Comparison of ENCODE assay signal across 1 cellular context in the genomic region with DNA sequence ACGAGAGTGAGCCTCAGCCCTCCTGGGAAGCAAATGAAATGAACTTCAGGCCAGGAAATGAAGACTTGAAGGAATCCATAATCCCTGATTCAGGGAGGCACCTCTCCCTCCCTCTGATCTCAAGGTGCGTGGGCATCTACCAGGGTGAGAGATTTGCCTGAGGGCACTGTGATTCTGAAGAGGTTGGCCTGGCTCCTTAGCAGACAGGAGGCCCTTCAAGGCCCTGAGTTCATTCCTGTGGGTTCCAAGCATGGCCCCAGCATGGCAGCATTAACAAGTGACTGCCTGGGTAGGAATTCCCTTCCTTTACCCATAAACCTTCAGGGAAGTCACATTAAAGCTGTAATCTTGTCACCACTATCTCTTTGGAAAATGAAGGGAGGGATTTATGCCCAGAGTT.
TF ChIP-seq lines count a peak whose summit lies in the region.

No MANE protein-coding gene starts in this region.

TF ChIP-seq in GM23338, 12 proteins besides CTCF, POLR2A, EP300 and RAD21 (continued from another document):
- TF ChIP-seq, protein P1, sequence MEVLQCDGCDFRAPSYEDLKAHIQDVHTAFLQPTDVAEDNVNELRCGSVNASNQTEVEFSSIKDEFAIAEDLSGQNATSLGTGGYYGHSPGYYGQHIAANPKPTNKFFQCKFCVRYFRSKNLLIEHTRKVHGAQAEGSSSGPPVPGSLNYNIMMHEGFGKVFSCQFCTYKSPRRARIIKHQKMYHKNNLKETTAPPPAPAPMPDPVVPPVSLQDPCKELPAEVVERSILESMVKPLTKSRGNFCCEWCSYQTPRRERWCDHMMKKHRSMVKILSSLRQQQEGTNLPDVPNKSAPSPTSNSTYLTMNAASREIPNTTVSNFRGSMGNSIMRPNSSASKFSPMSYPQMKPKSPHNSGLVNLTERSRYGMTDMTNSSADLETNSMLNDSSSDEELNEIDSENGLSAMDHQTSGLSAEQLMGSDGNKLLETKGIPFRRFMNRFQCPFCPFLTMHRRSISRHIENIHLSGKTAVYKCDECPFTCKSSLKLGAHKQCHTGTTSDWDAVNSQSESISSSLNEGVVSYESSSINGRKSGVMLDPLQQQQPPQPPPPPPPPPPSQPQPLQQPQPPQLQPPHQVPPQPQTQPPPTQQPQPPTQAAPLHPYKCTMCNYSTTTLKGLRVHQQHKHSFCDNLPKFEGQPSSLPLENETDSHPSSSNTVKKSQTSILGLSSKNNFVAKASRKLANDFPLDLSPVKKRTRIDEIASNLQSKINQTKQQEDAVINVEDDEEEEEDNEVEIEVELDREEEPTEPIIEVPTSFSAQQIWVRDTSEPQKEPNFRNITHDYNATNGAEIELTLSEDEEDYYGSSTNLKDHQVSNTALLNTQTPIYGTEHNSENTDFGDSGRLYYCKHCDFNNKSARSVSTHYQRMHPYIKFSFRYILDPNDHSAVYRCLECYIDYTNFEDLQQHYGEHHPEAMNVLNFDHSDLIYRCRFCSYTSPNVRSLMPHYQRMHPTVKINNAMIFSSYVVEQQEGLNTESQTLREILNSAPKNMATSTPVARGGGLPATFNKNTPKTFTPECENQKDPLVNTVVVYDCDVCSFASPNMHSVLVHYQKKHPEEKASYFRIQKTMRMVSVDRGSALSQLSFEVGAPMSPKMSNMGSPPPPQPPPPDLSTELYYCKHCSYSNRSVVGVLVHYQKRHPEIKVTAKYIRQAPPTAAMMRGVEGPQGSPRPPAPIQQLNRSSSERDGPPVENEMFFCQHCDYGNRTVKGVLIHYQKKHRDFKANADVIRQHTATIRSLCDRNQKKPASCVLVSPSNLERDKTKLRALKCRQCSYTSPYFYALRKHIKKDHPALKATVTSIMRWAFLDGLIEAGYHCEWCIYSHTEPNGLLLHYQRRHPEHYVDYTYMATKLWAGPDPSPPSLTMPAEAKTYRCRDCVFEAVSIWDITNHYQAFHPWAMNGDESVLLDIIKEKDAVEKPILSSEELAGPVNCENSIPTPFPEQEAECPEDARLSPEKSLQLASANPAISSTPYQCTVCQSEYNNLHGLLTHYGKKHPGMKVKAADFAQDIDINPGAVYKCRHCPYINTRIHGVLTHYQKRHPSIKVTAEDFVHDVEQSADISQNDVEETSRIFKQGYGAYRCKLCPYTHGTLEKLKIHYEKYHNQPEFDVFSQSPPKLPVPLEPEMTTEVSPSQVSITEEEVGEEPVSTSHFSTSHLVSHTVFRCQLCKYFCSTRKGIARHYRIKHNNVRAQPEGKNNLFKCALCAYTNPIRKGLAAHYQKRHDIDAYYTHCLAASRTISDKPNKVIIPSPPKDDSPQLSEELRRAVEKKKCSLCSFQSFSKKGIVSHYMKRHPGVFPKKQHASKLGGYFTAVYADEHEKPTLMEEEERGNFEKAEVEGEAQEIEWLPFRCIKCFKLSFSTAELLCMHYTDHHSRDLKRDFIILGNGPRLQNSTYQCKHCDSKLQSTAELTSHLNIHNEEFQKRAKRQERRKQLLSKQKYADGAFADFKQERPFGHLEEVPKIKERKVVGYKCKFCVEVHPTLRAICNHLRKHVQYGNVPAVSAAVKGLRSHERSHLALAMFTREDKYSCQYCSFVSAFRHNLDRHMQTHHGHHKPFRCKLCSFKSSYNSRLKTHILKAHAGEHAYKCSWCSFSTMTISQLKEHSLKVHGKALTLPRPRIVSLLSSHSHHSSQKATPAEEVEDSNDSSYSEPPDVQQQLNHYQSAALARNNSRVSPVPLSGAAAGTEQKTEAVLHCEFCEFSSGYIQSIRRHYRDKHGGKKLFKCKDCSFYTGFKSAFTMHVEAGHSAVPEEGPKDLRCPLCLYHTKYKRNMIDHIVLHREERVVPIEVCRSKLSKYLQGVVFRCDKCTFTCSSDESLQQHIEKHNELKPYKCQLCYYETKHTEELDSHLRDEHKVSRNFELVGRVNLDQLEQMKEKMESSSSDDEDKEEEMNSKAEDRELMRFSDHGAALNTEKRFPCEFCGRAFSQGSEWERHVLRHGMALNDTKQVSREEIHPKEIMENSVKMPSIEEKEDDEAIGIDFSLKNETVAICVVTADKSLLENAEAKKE (CRISPR knock-in tag; IDR thresholded peaks at IDR 0.05) = no peak
- TF ChIP-seq JUNB (IDR thresholded peaks at IDR 0.05; ENCODE audit: unreplicated experiment) = no peak
- TF ChIP-seq CREB1 (CRISPR knock-in tag; IDR thresholded peaks at IDR 0.05; ENCODE audit: low read depth) = no peak
- TF ChIP-seq, protein P2, sequence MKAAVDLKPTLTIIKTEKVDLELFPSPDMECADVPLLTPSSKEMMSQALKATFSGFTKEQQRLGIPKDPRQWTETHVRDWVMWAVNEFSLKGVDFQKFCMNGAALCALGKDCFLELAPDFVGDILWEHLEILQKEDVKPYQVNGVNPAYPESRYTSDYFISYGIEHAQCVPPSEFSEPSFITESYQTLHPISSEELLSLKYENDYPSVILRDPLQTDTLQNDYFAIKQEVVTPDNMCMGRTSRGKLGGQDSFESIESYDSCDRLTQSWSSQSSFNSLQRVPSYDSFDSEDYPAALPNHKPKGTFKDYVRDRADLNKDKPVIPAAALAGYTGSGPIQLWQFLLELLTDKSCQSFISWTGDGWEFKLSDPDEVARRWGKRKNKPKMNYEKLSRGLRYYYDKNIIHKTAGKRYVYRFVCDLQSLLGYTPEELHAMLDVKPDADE (IDR thresholded peaks at IDR 0.05) = no peak
- TF ChIP-seq ZNF114 (CRISPR knock-in tag; IDR thresholded peaks at IDR 0.05) = no peak
- TF ChIP-seq ZNF331 (CRISPR knock-in tag; IDR thresholded peaks at IDR 0.05; ENCODE audit: low read depth) = no peak
- TF ChIP-seq EZH2 (IDR thresholded peaks at IDR 0.05; ENCODE audit: low read depth, unreplicated experiment) = no peak
- TF ChIP-seq EZH2phosphoT487 (IDR thresholded peaks at IDR 0.05; ENCODE audit: unreplicated experiment) = no peak
